In the genomic region with DNA sequence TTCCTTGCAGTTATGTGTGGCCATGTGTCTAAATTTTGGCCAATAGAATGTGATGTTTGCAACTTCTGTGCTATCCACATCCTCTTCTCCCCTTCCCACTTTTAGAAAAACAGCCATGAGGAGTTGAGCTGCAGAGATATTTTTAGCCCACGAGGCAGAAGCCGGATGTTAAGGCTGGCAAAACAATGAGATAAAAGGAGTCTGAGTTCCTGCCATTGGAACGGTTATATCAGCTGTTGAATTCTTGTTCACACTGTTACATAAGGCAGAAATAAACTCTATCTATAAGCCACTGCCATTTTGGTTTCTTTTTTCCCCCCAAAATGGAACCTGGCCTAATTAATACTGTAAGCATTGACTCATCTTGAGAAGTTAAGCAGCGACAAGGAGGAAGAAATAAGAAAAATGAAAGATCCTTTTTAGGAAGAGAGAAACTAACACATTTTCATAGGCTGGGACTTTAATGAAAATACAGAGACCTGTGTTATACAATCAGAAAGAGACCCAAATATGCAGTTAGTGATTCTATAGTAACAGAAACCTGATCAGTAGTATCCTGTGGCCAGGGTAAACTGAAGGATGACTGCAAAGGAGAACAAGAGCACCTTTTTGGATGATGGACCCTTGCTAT, we compare ENCODE assay signal across 10 cellular contexts.
A peak's percentile ranks its signal among the peaks of the same experiment; 100 is the strongest.
DNase-seq lines count a peak whose midpoint lies in the region; ATAC-seq, FAIRE-seq and TF ChIP-seq lines count a peak whose summit lies in the region.
"Had no signal": no experiment of that assay in that cellular context is flagged by ENCODE, and none has a peak within 500 bp of the region (broad histone marks: within the 10 kb centered on the region; RNA-seq: fewer than 3 reads in every experiment).

No MANE protein-coding gene starts in this region.

- peak overlapping the region; percentile 64 for H3K27ac Mint-ChIP-seq in activated T-helper 2 cell treated with anti-CD3 and anti-CD28 coated beads, Interferon-gamma antibody, Interleukin-2, Interleukin-4, amounts not matched to agents 10 μg/mL and 5 μg/mL and 100 μg/mL, durations not matched to agents 14 hours and 24 hours and 36 hours
- H3K27ac Mint-ChIP-seq in naive thymus-derived CD4-positive, alpha-beta T cell: peak overlapping the region; percentile 72 to 92 (median 85)
- no peak overlapping the region for H3K27ac Mint-ChIP-seq in CD14-positive monocyte

- no peaks in the 10 kb centered on the region for H3K27me3 ChIP-seq in naive thymus-derived CD4-positive, alpha-beta T cell (ENCODE audit: control insufficient read depth in 2 of 2, insufficient read depth in 2 of 2, low read length in 2 of 2)
- no peaks in the 10 kb centered on the region for H3K27me3 ChIP-seq in small intestine (ENCODE audit: control insufficient read depth in 2 of 2, insufficient read depth in 2 of 2, low read length in 2 of 2)

- POLR2A ChIA-PET in naive thymus-derived CD4-positive, alpha-beta T cell (lab: Charles Lee): interaction anchor here (0.9 to 1.4 kb wide), 4 partner anchors 21 to 79 kb away, joined by 3 to 6 read pairs (median 4); no protein-coding TSS in a partner anchor

- H3K36me3 Mint-ChIP-seq in activated T-helper 2 cell treated with anti-CD3 and anti-CD28 coated beads, Interferon-gamma antibody, Interleukin-2, Interleukin-4, amounts not matched to agents 10 μg/mL and 5 μg/mL and 100 μg/mL, durations not matched to agents 14 hours and 24 hours and 36 hours (ENCODE audit: low read depth): peaks cover 61% of the 10 kb centered on the region
- peaks cover 24 to 63% (median 49%) of the 10 kb centered on the region in 5 donors for H3K36me3 Mint-ChIP-seq in naive thymus-derived CD4-positive, alpha-beta T cell
- no peaks in the 10 kb centered on the region for H3K36me3 Mint-ChIP-seq in CD14-positive monocyte

- intact Hi-C loops in activated T-helper 2 cell treated with anti-CD3 and anti-CD28 coated beads, Interferon-gamma antibody, Interleukin-2, Interleukin-4, amounts not matched to agents 10 μg/mL and 5 μg/mL and 100 μg/mL, durations not matched to agents 14 hours and 24 hours and 36 hours (cut with micrococcal nuclease): no loop called here
- intact Hi-C loops in naive thymus-derived CD4-positive, alpha-beta T cell (cut with micrococcal nuclease): no loop called here
- intact Hi-C loops in CD14-positive monocyte (cut with micrococcal nuclease): no loop called here

- ATAC-seq in activated CD4-positive, CD25-positive, alpha-beta regulatory T cell treated with anti-CD3 and anti-CD28 coated beads, Interleukin-2, amount 50 U/mL, for 24 hours: peak; percentile 46 to 48
- ATAC-seq in naive thymus-derived CD4-positive, alpha-beta T cell: no peak

- CTCF ChIA-PET in naive thymus-derived CD4-positive, alpha-beta T cell (lab: Charles Lee): interaction anchor here (0.7 to 1.0 kb wide), 2 partner anchors 146 to 291 kb away, joined by 3 read pairs; no protein-coding TSS in a partner anchor

- 48 to 80% (median 55%) methylated on average over 4 of the region's 4 CpGs for WGBS in small intestine, 3 donors

- TF ChIP-seq CTCF in GM20000 (IDR thresholded peaks at IDR 0.05; ENCODE audit: extremely low read depth, missing control alignments) (no peak), CD14-positive monocyte (IDR thresholded peaks at IDR 0.05) (no peak)

- peaks cover 11% of the 10 kb centered on the region for H3K4me1 Mint-ChIP-seq in activated T-helper 2 cell treated with anti-CD3 and anti-CD28 coated beads, Interferon-gamma antibody, Interleukin-2, Interleukin-4, amounts not matched to agents 10 μg/mL and 5 μg/mL and 100 μg/mL, durations not matched to agents 14 hours and 24 hours and 36 hours (ENCODE audit: low read depth)
- peaks cover 8 to 45% (median 35%) of the 10 kb centered on the region in 7 donors for H3K4me1 Mint-ChIP-seq in naive thymus-derived CD4-positive, alpha-beta T cell
- no peaks in the 10 kb centered on the region for H3K4me1 Mint-ChIP-seq in CD14-positive monocyte

- no peak for FAIRE-seq in small intestine (lab: Jason Lieb, UNC)

- H3K4me3 Mint-ChIP-seq in activated T-helper 2 cell treated with anti-CD3 and anti-CD28 coated beads, Interferon-gamma antibody, Interleukin-2, Interleukin-4, amounts not matched to agents 10 μg/mL and 5 μg/mL and 100 μg/mL, durations not matched to agents 14 hours and 24 hours and 36 hours (ENCODE audit: low read depth): peak overlapping the region; percentile 47
- peak overlapping the region; percentile 9 to 86 (median 74) for H3K4me3 Mint-ChIP-seq in naive thymus-derived CD4-positive, alpha-beta T cell
- no peak overlapping the region for H3K4me3 Mint-ChIP-seq in CD14-positive monocyte

- peaks cover 0 to 14% of the 10 kb centered on the region in 2 donors for H3K4me1 ChIP-seq in naive thymus-derived CD4-positive, alpha-beta T cell (ENCODE audit: control insufficient read depth in 2 of 2, insufficient read depth in 2 of 2, low read length in 2 of 2)
- no peaks in the 10 kb centered on the region for H3K4me1 ChIP-seq in small intestine (ENCODE audit: control insufficient read depth in 2 of 2, insufficient read depth in 1 of 2, low read depth in 1 of 2, low read length in 1 of 2)

- H3K27me3 Mint-ChIP-seq in activated T-helper 2 cell treated with anti-CD3 and anti-CD28 coated beads, Interferon-gamma antibody, Interleukin-2, Interleukin-4, amounts not matched to agents 10 μg/mL and 5 μg/mL and 100 μg/mL, durations not matched to agents 14 hours and 24 hours and 36 hours (ENCODE audit: low read depth): no peaks in the 10 kb centered on the region
- H3K27me3 Mint-ChIP-seq in naive thymus-derived CD4-positive, alpha-beta T cell: peaks cover 0 to 4% (median 0%) of the 10 kb centered on the region in 5 donors
- H3K27me3 Mint-ChIP-seq in CD14-positive monocyte (ENCODE audit: low read depth in 3 of 3): peaks cover 0 to 1% (median 0%) of the 10 kb centered on the region in 3 donors

- no peaks in the 10 kb centered on the region for H3K36me3 ChIP-seq in naive thymus-derived CD4-positive, alpha-beta T cell (ENCODE audit: control insufficient read depth in 2 of 3, insufficient read depth in 3 of 3, low read length in 3 of 3)
- H3K36me3 ChIP-seq in small intestine (ENCODE audit: control insufficient read depth in 2 of 2, insufficient read depth in 2 of 2, low read length in 2 of 2): no peaks in the 10 kb centered on the region

- no peak overlapping the region for H3K27ac ChIP-seq in naive thymus-derived CD4-positive, alpha-beta T cell (ENCODE audit: low read depth, low read length)
- H3K27ac ChIP-seq in small intestine (ENCODE audit: low read depth in 1 of 2, low read length in 1 of 2): no peak overlapping the region
- H3K27ac ChIP-seq: RWPE1 had no signal

- peak overlapping the region; percentile 4 for H3K4me3 ChIP-seq in naive thymus-derived CD4-positive, alpha-beta T cell (ENCODE audit: low read length)
- no peak overlapping the region for H3K4me3 ChIP-seq in small intestine (ENCODE audit: low read depth in 1 of 2, low read length in 2 of 2)

- peaks cover 68% of the 10 kb centered on the region for H3K9me3 Mint-ChIP-seq in activated T-helper 2 cell treated with anti-CD3 and anti-CD28 coated beads, Interferon-gamma antibody, Interleukin-2, Interleukin-4, amounts not matched to agents 10 μg/mL and 5 μg/mL and 100 μg/mL, durations not matched to agents 14 hours and 24 hours and 36 hours
- peaks cover 16 to 82% (median 42%) of the 10 kb centered on the region in 11 donors for H3K9me3 Mint-ChIP-seq in naive thymus-derived CD4-positive, alpha-beta T cell
- H3K9me3 Mint-ChIP-seq in CD14-positive monocyte: peaks cover 14 to 32% (median 25%) of the 10 kb centered on the region in 7 donors

- DNase-seq in activated CD4-positive, CD25-positive, alpha-beta regulatory T cell treated with anti-CD3 and anti-CD28 coated beads, Interleukin-2, amount 50 U/mL, for 72 hours: no peak
- DNase-seq in KG1 (lab: John Stamatoyannopoulos, UW) (peak; percentile 30), small intestine (no peak), GM20000 (ENCODE audit: low spot score) (no peak), CD14-positive monocyte (ENCODE audit: low spot score) (no peak)
- DNase-seq in activated T-helper 2 cell treated with anti-CD3 and anti-CD28 coated beads, Interferon-gamma antibody, Interleukin-2, Interleukin-4, amounts not matched to agents 10 μg/mL and 5 μg/mL and 100 μg/mL, durations not matched to agents 14 hours and 24 hours and 36 hours (ENCODE audit: low spot score): no peak
- peak in 6 of 9 donors; percentile 4 to 42 (median 28) for DNase-seq in naive thymus-derived CD4-positive, alpha-beta T cell
- DNase-seq: NCI-H1417 treated with DMSO at 0.1 percent for 48 hours had no signal

- peaks cover 0 to 29% (median 5%) of the 10 kb centered on the region in 3 experiments for H3K9me3 ChIP-seq in naive thymus-derived CD4-positive, alpha-beta T cell (ENCODE audit: control insufficient read depth in 2 of 3, low read length in 3 of 3)
- H3K9me3 ChIP-seq in small intestine (ENCODE audit: control insufficient read depth, low read depth): no peaks in the 10 kb centered on the region

Comparison
In these comparisons a context has a peak if more than half of its experiments do, and no peak if none do; other contexts are left out.
1. DNase-seq: peak in KG1 (single experiment) and naive thymus-derived CD4-positive, alpha-beta T cell (6 of 9); none in activated CD4-positive, CD25-positive, alpha-beta regulatory T cell treated with anti-CD3 and anti-CD28 coated beads, Interleukin-2, amount 50 U/mL, for 72 hours (single experiment), activated T-helper 2 cell treated with anti-CD3 and anti-CD28 coated beads, Interferon-gamma antibody, Interleukin-2, Interleukin-4, amounts not matched to agents 10 μg/mL and 5 μg/mL and 100 μg/mL, durations not matched to agents 14 hours and 24 hours and 36 hours (single experiment), small intestine (single experiment), GM20000 (single experiment) and CD14-positive monocyte (single experiment).
2. H3K27ac Mint-ChIP-seq: peak in activated T-helper 2 cell treated with anti-CD3 and anti-CD28 coated beads, Interferon-gamma antibody, Interleukin-2, Interleukin-4, amounts not matched to agents 10 μg/mL and 5 μg/mL and 100 μg/mL, durations not matched to agents 14 hours and 24 hours and 36 hours (single experiment) and naive thymus-derived CD4-positive, alpha-beta T cell (9 of 9); none in CD14-positive monocyte (0 of 7).
3. H3K4me3 Mint-ChIP-seq: peak in activated T-helper 2 cell treated with anti-CD3 and anti-CD28 coated beads, Interferon-gamma antibody, Interleukin-2, Interleukin-4, amounts not matched to agents 10 μg/mL and 5 μg/mL and 100 μg/mL, durations not matched to agents 14 hours and 24 hours and 36 hours (single experiment) and naive thymus-derived CD4-positive, alpha-beta T cell (10 of 10); none in CD14-positive monocyte (0 of 2).